In the genomic region with DNA sequence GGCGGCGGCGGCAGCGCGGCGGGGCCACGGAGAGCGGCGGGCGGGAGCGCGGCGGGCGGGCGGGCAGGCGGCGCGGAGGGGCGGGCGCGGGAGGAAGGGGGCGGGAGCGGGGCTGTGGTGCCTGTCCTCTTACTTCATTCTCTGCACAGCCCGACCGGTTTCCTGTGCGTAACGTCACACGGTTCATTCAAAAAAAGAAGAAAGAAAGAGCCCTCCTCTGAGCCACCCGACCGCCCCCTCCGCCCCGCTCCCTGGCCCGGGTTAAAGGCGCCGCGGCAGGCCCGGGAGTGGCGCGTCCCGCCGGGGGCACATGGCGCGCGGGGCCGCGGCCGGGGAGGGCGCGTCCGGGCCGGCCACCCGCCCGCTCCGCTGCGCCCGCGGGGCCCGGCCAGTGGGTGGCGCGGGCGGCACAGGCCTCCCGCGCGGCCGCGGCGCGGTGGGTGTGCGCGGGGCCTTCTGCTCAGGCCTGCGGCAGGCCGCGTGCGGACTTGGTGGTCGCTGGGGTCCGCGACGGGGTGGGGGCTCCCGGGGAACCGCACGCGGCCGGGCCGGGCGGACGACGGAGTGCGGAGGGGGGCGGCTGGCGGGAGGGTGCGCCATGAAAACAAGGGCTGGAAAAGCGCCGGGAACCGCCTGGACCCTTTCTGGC, we compare ENCODE assay signal across 8 cellular contexts. TPM values are rescaled to one million over a fixed set of nuclear protein-coding genes. Genes with fewer than 3 reads are reported as not detected.
DNase-seq lines count a peak whose midpoint lies in the region; ATAC-seq and TF ChIP-seq lines count a peak whose summit lies in the region.

No MANE protein-coding gene starts in this region.

- ATAC-seq in CD4-positive, alpha-beta T cell (ENCODE audit: poor library complexity) = peak; percentile 80
- ATAC-seq in GM19438 (IDR thresholded peaks at IDR 0.05; ENCODE audit: low read depth, unreplicated experiment) (peak; percentile 52), HG03565 (IDR thresholded peaks at IDR 0.05; ENCODE audit: unreplicated experiment) (peak; percentile 36)
- peak; percentile 80 for ATAC-seq in activated CD8-positive, alpha-beta memory T cell treated with anti-CD3 and anti-CD28 coated beads, Interleukin-2, amount 10 ng/mL, durations not matched to agents 7 days and 5 days

- no peaks in the 10 kb centered on the region for H3K27me3 ChIP-seq in CD4-positive, alpha-beta T cell (ENCODE audit: control insufficient read depth, insufficient read depth, low read length)
- peaks cover 48% of the 10 kb centered on the region for H3K27me3 ChIP-seq in endodermal cell (ENCODE audit: control insufficient read depth, insufficient read depth, low read length, poor library complexity, severe bottlenecking)

- H3K36me3 Mint-ChIP-seq in CD4-positive, alpha-beta T cell (ENCODE audit: low read depth) = peaks cover 26% of the 10 kb centered on the region
- peaks cover 38% of the 10 kb centered on the region for H3K36me3 Mint-ChIP-seq in activated CD8-positive, alpha-beta memory T cell treated with anti-CD3 and anti-CD28 coated beads, Interleukin-2, amount 10 ng/mL, durations not matched to agents 7 days and 5 days
- H3K36me3 Mint-ChIP-seq in endodermal cell (ENCODE audit: low read depth) = no peaks in the 10 kb centered on the region

- DNase-seq in CD4-positive, alpha-beta T cell = peak; percentile 76 to 90 (median 82)
- DNase-seq in NOMO-1 (lab: John Stamatoyannopoulos, UW; ENCODE audit: unreplicated experiment in 2 of 2) = peak; percentile 88
- peak; percentile 92 for DNase-seq in activated CD8-positive, alpha-beta memory T cell treated with anti-CD3 and anti-CD28 coated beads, Interleukin-2, amount 10 ng/mL, durations not matched to agents 7 days and 5 days
- DNase-seq in endodermal cell = peak; percentile 86
- peak; percentile 82 for DNase-seq in midbrain (lab: John Stamatoyannopoulos, UW)
- peak; percentile 65 to 76 for DNase-seq in stimulated activated CD8-positive, alpha-beta memory T cell treated with anti-CD3 and anti-CD28 coated beads, Interleukin-2, amount 100 ng/mL, for 1 hour (ENCODE audit: low read depth in 2 of 2)

- no peak for TF ChIP-seq CTCF in CD4-positive, alpha-beta T cell (IDR thresholded peaks at IDR 0.05)
- peak; percentile 22 for TF ChIP-seq CTCF in endodermal cell (conservative IDR thresholded peaks at IDR 0.05)

- CTCF ChIA-PET in CD4-positive, alpha-beta T cell (lab: Charles Lee) = interaction anchor here (1.4 to 3.8 kb wide), 3 partner anchors 38 to 189 kb away, joined by 3 to 49 read pairs (median 4); no protein-coding TSS in a partner anchor
- CTCF ChIA-PET in activated CD8-positive, alpha-beta memory T cell treated with anti-CD3 and anti-CD28 coated beads, Interleukin-2, amount 10 ng/mL, durations not matched to agents 7 days and 5 days (lab: Charles Lee) = interaction anchor here (0.7 to 6.4 kb wide), 13 partner anchors 10 to 304 kb away, joined by 3 to 107 read pairs (median 28); no protein-coding TSS in a partner anchor

- H3K27ac Mint-ChIP-seq in CD4-positive, alpha-beta T cell = peak overlapping the region; percentile 95
- H3K27ac Mint-ChIP-seq in activated CD8-positive, alpha-beta memory T cell treated with anti-CD3 and anti-CD28 coated beads, Interleukin-2, amount 10 ng/mL, durations not matched to agents 7 days and 5 days = peak overlapping the region; percentile 81
- H3K27ac Mint-ChIP-seq in endodermal cell = no peak overlapping the region

- peak overlapping the region; percentile 92 for H3K4me3 Mint-ChIP-seq in CD4-positive, alpha-beta T cell
- H3K4me3 Mint-ChIP-seq in activated CD8-positive, alpha-beta memory T cell treated with anti-CD3 and anti-CD28 coated beads, Interleukin-2, amount 10 ng/mL, durations not matched to agents 7 days and 5 days = peak overlapping the region; percentile 100
- peak overlapping the region; percentile 70 for H3K4me3 Mint-ChIP-seq in endodermal cell

- no peaks in the 10 kb centered on the region for H3K36me3 ChIP-seq in endodermal cell (ENCODE audit: control insufficient read depth, insufficient read depth, low read length)

- peak overlapping the region; percentile 71 for H3K4me3 ChIP-seq in endodermal cell (ENCODE audit: low read length)

- peaks cover 4% of the 10 kb centered on the region for H3K4me1 ChIP-seq in endodermal cell (ENCODE audit: control insufficient read depth, insufficient read depth, low read length)

- POLR2A ChIA-PET in CD4-positive, alpha-beta T cell (lab: Charles Lee) = interaction anchor here (0.9 to 3.9 kb wide), 16 partner anchors 11 to 605 kb away, joined by 3 to 34 read pairs (median 12); a partner anchor contains a TSS

- WGBS in endodermal cell (ENCODE audit: insufficient coverage in 1 of 2, insufficient read length in 1 of 2), 2 experiments = 0% methylated on average over 5 to 85 of the region's 94 CpGs

- no peaks in the 10 kb centered on the region for H3K27me3 Mint-ChIP-seq in CD4-positive, alpha-beta T cell
- no peaks in the 10 kb centered on the region for H3K27me3 Mint-ChIP-seq in activated CD8-positive, alpha-beta memory T cell treated with anti-CD3 and anti-CD28 coated beads, Interleukin-2, amount 10 ng/mL, durations not matched to agents 7 days and 5 days
- H3K27me3 Mint-ChIP-seq in endodermal cell (ENCODE audit: insufficient read depth) = peaks cover 46% of the 10 kb centered on the region

- H3K9ac ChIP-seq in endodermal cell (ENCODE audit: extremely low read depth, low read length, poor library complexity, severe bottlenecking) = no peak overlapping the region

- H3K9me3 ChIP-seq in CD4-positive, alpha-beta T cell (ENCODE audit: control insufficient read depth, low read length) = no peaks in the 10 kb centered on the region
- no peaks in the 10 kb centered on the region for H3K9me3 ChIP-seq in endodermal cell (ENCODE audit: control insufficient read depth, low read length)

- H3K27ac ChIP-seq in CD4-positive, alpha-beta T cell (ENCODE audit: low read depth, low read length) = peak overlapping the region; percentile 82
- no peak overlapping the region for H3K27ac ChIP-seq in endodermal cell (ENCODE audit: low read depth, low read length)

- intact Hi-C loops in CD4-positive, alpha-beta T cell (cut with DNase I, micrococcal nuclease) = loop anchor here (5.0 to 10.0 kb wide), 2 partner anchors 117 to 605 kb away; a partner anchor contains a TSS

- peaks cover 56% of the 10 kb centered on the region for H3K4me1 Mint-ChIP-seq in CD4-positive, alpha-beta T cell (ENCODE audit: low read depth)
- H3K4me1 Mint-ChIP-seq in activated CD8-positive, alpha-beta memory T cell treated with anti-CD3 and anti-CD28 coated beads, Interleukin-2, amount 10 ng/mL, durations not matched to agents 7 days and 5 days = peaks cover 23% of the 10 kb centered on the region
- H3K4me1 Mint-ChIP-seq in endodermal cell = peaks cover 16% of the 10 kb centered on the region

- no peaks in the 10 kb centered on the region for H3K9me3 Mint-ChIP-seq in CD4-positive, alpha-beta T cell
- no peaks in the 10 kb centered on the region for H3K9me3 Mint-ChIP-seq in activated CD8-positive, alpha-beta memory T cell treated with anti-CD3 and anti-CD28 coated beads, Interleukin-2, amount 10 ng/mL, durations not matched to agents 7 days and 5 days (ENCODE audit: low read depth)
- H3K9me3 Mint-ChIP-seq in endodermal cell = no peaks in the 10 kb centered on the region

RNA-seq across cellular contexts. Expression of a gene that starts 0.6 kb away (rescaled TPM):
- total RNA-seq in CD4-positive, alpha-beta T cell = 10 to 100 TPM; 40.1 to 40.3 TPM
- 100 to 1,000 TPM; 118 to 143 TPM for total RNA-seq in activated CD8-positive, alpha-beta memory T cell treated with anti-CD3 and anti-CD28 coated beads, Interleukin-2, amount 10 ng/mL, durations not matched to agents 7 days and 5 days
- total RNA-seq in endodermal cell = 1 to 10 TPM; 1.4 to 2.3 TPM
- polyA plus RNA-seq in endodermal cell (2013, experiment 1 of 2) = 6.3 TPM
- 5.0 TPM for polyA plus RNA-seq in endodermal cell (2013, experiment 2 of 2)

RNA-seq across cellular contexts. Expression of a gene that starts 46.8 kb away (rescaled TPM):
- total RNA-seq in CD4-positive, alpha-beta T cell = 10 to 100 TPM; 21.1 to 23.5 TPM
- 10 to 100 TPM; 34.6 to 48.4 TPM for total RNA-seq in activated CD8-positive, alpha-beta memory T cell treated with anti-CD3 and anti-CD28 coated beads, Interleukin-2, amount 10 ng/mL, durations not matched to agents 7 days and 5 days
- 10 to 100 TPM; 39.3 to 51.0 TPM for total RNA-seq in endodermal cell
- polyA plus RNA-seq in endodermal cell (2013, experiment 1 of 2) = 35.0 TPM
- 33.0 TPM for polyA plus RNA-seq in endodermal cell (2013, experiment 2 of 2)

Comparison
In these comparisons a context has a peak if more than half of its experiments do, and no peak if none do; other contexts are left out.
1. RNA of a gene that starts 0.6 kb away (total RNA-seq): 118 to 143 TPM in activated CD8-positive, alpha-beta memory T cell treated with anti-CD3 and anti-CD28 coated beads, Interleukin-2, amount 10 ng/mL, durations not matched to agents 7 days and 5 days and 40.1 to 40.3 TPM in CD4-positive, alpha-beta T cell; 1.4 to 2.3 TPM in endodermal cell; every median in the first group is over 10 times any median in the second.
2. Peak in every context shown above with its lines, with median percentiles within 50 percentile points of each other: ATAC-seq, DNase-seq and H3K4me3 Mint-ChIP-seq.